Comparison of ENCODE assay signal across 15 cellular contexts in genomic region chr1:36177589-36178463, GRCh38. TPM values are rescaled to one million over a fixed set of nuclear protein-coding genes. Genes with fewer than 3 reads are reported as not detected.
DNase-seq lines count a peak whose midpoint lies in the region; ATAC-seq, FAIRE-seq and TF ChIP-seq lines count a peak whose summit lies in the region.
"Had no signal": no experiment of that assay in that cellular context is flagged by ENCODE, and none has a peak within 500 bp of the region (broad histone marks: within the 10 kb centered on the region; RNA-seq: fewer than 3 reads in every experiment).

No MANE protein-coding gene starts in this region.

- FAIRE-seq in astrocyte (lab: Jason Lieb, UNC) = no peak
- FAIRE-seq: small intestine had no signal

- TF ChIP-seq EP300 in sigmoid colon (IDR thresholded peaks at IDR 0.05) = no peak

- peak; percentile 43 for DNase-seq in ELF-1 (ENCODE audit: low read depth, low spot score)
- no peak for DNase-seq in astrocyte (ENCODE audit: low read depth)
- no peak for DNase-seq in sigmoid colon
- no peak for DNase-seq in HPDE6-E6E7 (ENCODE audit: extremely low spot score)
- DNase-seq: activated CD4-positive, alpha-beta T cell treated with anti-CD3 and anti-CD28 coated beads, Interleukin-2, amount 10 ng/mL, durations not matched to agents 7 days and 5 days; activated T-cell treated with anti-CD3 and anti-CD28 coated beads, Interleukin-2, amount 50 U/mL, for 72 hours; amniotic stem cell; NCI-H774; SHP77; T-helper 2 cell had no signal

- H2AFZ ChIP-seq in astrocyte (ENCODE audit: low read depth, low read length) = no peak overlapping the region

- no peak overlapping the region for H3K4me3 ChIP-seq in astrocyte (ENCODE audit: insufficient read depth, low read depth, low read length)
- peak overlapping the region; percentile 65; the same call in 1 of the 2 replicates for H3K4me3 ChIP-seq in iPS-18c (ENCODE audit: insufficient read depth, low read depth, low read length)
- H3K4me3 ChIP-seq in sigmoid colon = no peak overlapping the region

- ATAC-seq in GM21717 (IDR thresholded peaks at IDR 0.05; ENCODE audit: unreplicated experiment) (no peak), GM19455 (IDR thresholded peaks at IDR 0.05; ENCODE audit: unreplicated experiment) (no peak), HG02678 (IDR thresholded peaks at IDR 0.05; ENCODE audit: unreplicated experiment) (no peak)
- ATAC-seq: activated T-cell treated with anti-CD3 and anti-CD28 coated beads, Interleukin-2, amount 50 U/mL, for 72 hours had no signal

- TF ChIP-seq CTCF in astrocyte (IDR thresholded peaks at IDR 0.05; ENCODE audit: insufficient read depth, low read depth, low read length) (no peak), sigmoid colon (IDR thresholded peaks at IDR 0.05) (no peak)

- H3K79me2 ChIP-seq in astrocyte (ENCODE audit: insufficient read depth, low read length) = peaks cover 48% of the 10 kb centered on the region

- H3K27ac ChIP-seq in astrocyte (ENCODE audit: low read depth, low read length) = no peak overlapping the region
- peak overlapping the region; percentile 74 to 100 (median 88) for H3K27ac ChIP-seq in sigmoid colon

- no peak overlapping the region for H3K4me2 ChIP-seq in astrocyte (ENCODE audit: low read length)

- H3K4me1 ChIP-seq in astrocyte (ENCODE audit: insufficient read depth, low read length) = peaks cover 28% of the 10 kb centered on the region
- H3K4me1 ChIP-seq in sigmoid colon = peaks cover 0 to 85% (median 77%) of the 10 kb centered on the region in 4 donors

- H3K9ac ChIP-seq in astrocyte (ENCODE audit: low read length) = no peak overlapping the region

- H3K4me3 Mint-ChIP-seq in astrocyte (ENCODE audit: unreplicated experiment) = no peak overlapping the region
- H3K4me3 Mint-ChIP-seq: activated CD4-positive, alpha-beta T cell treated with anti-CD3 and anti-CD28 coated beads, Interleukin-2, amount 10 ng/mL, durations not matched to agents 7 days and 5 days; activated T-cell treated with anti-CD3 and anti-CD28 coated beads, Interleukin-2, amount 50 U/mL, for 72 hours had no signal

- peaks cover 41% of the 10 kb centered on the region for H3K36me3 ChIP-seq in astrocyte (ENCODE audit: insufficient read depth, low read length)
- peaks cover 55 to 90% (median 74%) of the 10 kb centered on the region in 4 donors for H3K36me3 ChIP-seq in sigmoid colon

- H3K27ac Mint-ChIP-seq in astrocyte (ENCODE audit: unreplicated experiment) = peak overlapping the region; percentile 34
- H3K27ac Mint-ChIP-seq: activated T-cell treated with anti-CD3 and anti-CD28 coated beads, Interleukin-2, amount 50 U/mL, for 72 hours had no signal

- peaks cover 72% of the 10 kb centered on the region for H4K20me1 ChIP-seq in astrocyte (ENCODE audit: insufficient read depth, low read length)

- intact Hi-C loops in sigmoid colon (cut with DNase I) = no loop called here

- no peaks in the 10 kb centered on the region for H3K27me3 Mint-ChIP-seq in astrocyte (ENCODE audit: low read depth, unreplicated experiment)
- H3K27me3 Mint-ChIP-seq: activated CD4-positive, alpha-beta T cell treated with anti-CD3 and anti-CD28 coated beads, Interleukin-2, amount 10 ng/mL, durations not matched to agents 7 days and 5 days had no signal

- TF ChIP-seq POLR2A in sigmoid colon (IDR thresholded peaks at IDR 0.05) = no peak

- no peaks in the 10 kb centered on the region for H3K9me3 Mint-ChIP-seq in astrocyte (ENCODE audit: unreplicated experiment)
- H3K9me3 Mint-ChIP-seq: activated CD4-positive, alpha-beta T cell treated with anti-CD3 and anti-CD28 coated beads, Interleukin-2, amount 10 ng/mL, durations not matched to agents 7 days and 5 days; activated T-cell treated with anti-CD3 and anti-CD28 coated beads, Interleukin-2, amount 50 U/mL, for 72 hours had no signal

- H3K27me3 ChIP-seq in astrocyte (ENCODE audit: insufficient read depth, low read length) = no peaks in the 10 kb centered on the region
- no peaks in the 10 kb centered on the region for H3K27me3 ChIP-seq in sigmoid colon

- H3K9me3 ChIP-seq in astrocyte (ENCODE audit: insufficient read depth, low read depth, low read length) (no peaks in the 10 kb centered on the region), iPS-18c (ENCODE audit: control insufficient read depth, insufficient read depth, low read length) (no peaks in the 10 kb centered on the region), sigmoid colon (no peaks in the 10 kb centered on the region)

- 42 to 82% methylated on average over 34 of the region's 34 CpGs for WGBS in sigmoid colon, 2 donors

- H3K4me1 Mint-ChIP-seq in astrocyte (ENCODE audit: low read depth, unreplicated experiment) = peaks cover 22% of the 10 kb centered on the region
- H3K4me1 Mint-ChIP-seq: activated CD4-positive, alpha-beta T cell treated with anti-CD3 and anti-CD28 coated beads, Interleukin-2, amount 10 ng/mL, durations not matched to agents 7 days and 5 days had no signal

- H3K36me3 Mint-ChIP-seq in astrocyte (ENCODE audit: low read depth, unreplicated experiment) = peaks cover 34% of the 10 kb centered on the region

RNA-seq across cellular contexts. Expression of gene MAP7D1, which starts 21.9 kb away (rescaled TPM):
- total RNA-seq in astrocyte (259 and 271 TPM in 2 replicates), sigmoid colon (100 to 1,000 TPM; 104 to 226 (median 129) TPM)
- polyA plus RNA-seq in sigmoid colon = 10 to 100 TPM; 31.8 to 60.9 (median 57.1) TPM

RNA-seq across cellular contexts. Expression of gene TRAPPC3, which starts 28.5 kb away (rescaled TPM):
- total RNA-seq in astrocyte (87.1 and 87.6 TPM in 2 replicates), sigmoid colon (100 to 1,000 TPM; 108 to 177 (median 129) TPM)
- polyA plus RNA-seq in sigmoid colon = 100 to 1,000 TPM in 1 of 3 donors, 10 to 100 TPM in 2; 75.1 to 102 (median 80.9) TPM

RNA-seq across cellular contexts. Expression of gene THRAP3, which starts 46.4 kb away (rescaled TPM):
- total RNA-seq in astrocyte (109 and 110 TPM in 2 replicates), sigmoid colon (100 to 1,000 TPM in 1 of 4 donors, 10 to 100 TPM in 3; 77.8 to 104 (median 89.9) TPM)
- polyA plus RNA-seq in sigmoid colon = 10 to 100 TPM; 25.4 to 52.0 (median 30.6) TPM

RNA-seq across cellular contexts. Expression of gene COL8A2, which starts 52.8 kb away (rescaled TPM):
- total RNA-seq in astrocyte (3.4 and 10.8 TPM in 2 replicates), sigmoid colon (10 to 100 TPM in 1 of 4 donors, 1 to 10 TPM in 3; 1.8 to 13.0 (median 4.3) TPM)
- 1 to 10 TPM in 2 of 3 donors, under 1 TPM in 1; 0.60 to 3.2 (median 2.4) TPM for polyA plus RNA-seq in sigmoid colon
- total RNA-seq: activated CD4-positive, alpha-beta T cell treated with anti-CD3 and anti-CD28 coated beads, Interleukin-2, amount 10 ng/mL, durations not matched to agents 7 days and 5 days had no signal
